Comparison of ENCODE assay signal across 8 cellular contexts in genomic region chr4:173370477-173371291, GRCh38. TPM values are rescaled to one million over a fixed set of nuclear protein-coding genes. Genes with fewer than 3 reads are reported as not detected.
A peak's percentile ranks its signal among the peaks of the same experiment; 100 is the strongest.
DNase-seq lines count a peak whose midpoint lies in the region; ATAC-seq and TF ChIP-seq lines count a peak whose summit lies in the region.

Gene SAP30, plus strand, starts transcription at chr4:173370954. Its CDS starts 229 bp downstream, at chr4:173371183.

- intact Hi-C loops in Right ventricle myocardium inferior (cut with DNase I) (loop anchor here (1.0 kb wide), 1 partner anchor 36 kb away; the partner anchor contains the start of gene HMGB2), ovary (cut with DNase I) (loop anchor here in 2 of 4 donors (2.0 to 5.0 kb wide), 2 partner anchors 36 to 38 kb away; partner anchors contain the start of gene HMGB2 (in 2 of the 2)), thyroid gland (cut with DNase I) (loop anchor here (2.0 kb wide), 1 partner anchor 38 kb away; no protein-coding TSS in a partner anchor)

- DNase-seq in GM12864 (ENCODE audit: low read depth) (peak; percentile 94), NCI-H1417 (lab: John Stamatoyannopoulos, UW) (peak; percentile 93 to 99 (median 97)), SW 1271 (lab: John Stamatoyannopoulos, UW) (peak; percentile 81 to 88), Right ventricle myocardium inferior (ENCODE audit: missing footprints) (peak; percentile 99), ovary (peak; percentile 98 to 100 (median 99)), thyroid gland (peak; percentile 99)
- DNase-seq in activated naive CD8-positive, alpha-beta T cell treated with anti-CD3 and anti-CD28 coated beads, Interleukin-2, amount 50 U/mL, for 16 hours (ENCODE audit: low read depth, low spot score): peak; percentile 93

- H3K27ac ChIP-seq in ovary (peak within 1 kb of the TSS; percentile 76 to 92), thyroid gland (peak within 1 kb of the TSS; percentile 93 to 98 (median 97))

- WGBS in ovary, 3 donors: 1% methylated on average over 54 to 72 of the region's 72 CpGs
- WGBS in thyroid gland, 2 donors: 1% methylated on average over 48 to 51 of the region's 72 CpGs

- TF ChIP-seq POLR2A in ovary (IDR thresholded peaks at IDR 0.05): peak; percentile 93
- peak; percentile 91 to 99 for TF ChIP-seq POLR2A in thyroid gland (IDR thresholded peaks at IDR 0.05)

- TF ChIP-seq EP300 in ovary (IDR thresholded peaks at IDR 0.05): no peak

- H3K36me3 ChIP-seq in ovary: no peaks in the 10 kb centered on the region
- H3K36me3 ChIP-seq in thyroid gland: no peaks in the 10 kb centered on the region

- H3K4me3 ChIP-seq in GM12864 (ENCODE audit: low read depth, low read length) (peak within 1 kb of the TSS; percentile 58), ovary (peak within 1 kb of the TSS; percentile 67), thyroid gland (replicated peaks in 1 of 3) (peak within 1 kb of the TSS; percentile 68 to 95 (median 80))

- TF ChIP-seq CTCF in GM12864 (IDR thresholded peaks at IDR 0.05; ENCODE audit: low read depth, low read length, missing control alignments) (no peak), ovary (IDR thresholded peaks at IDR 0.05) (no peak), thyroid gland (IDR thresholded peaks at IDR 0.05) (no peak)

- H3K27me3 ChIP-seq in ovary (no peaks in the 10 kb centered on the region), thyroid gland (no peaks in the 10 kb centered on the region)

- H3K9me3 ChIP-seq in ovary: no peaks in the 10 kb centered on the region
- H3K9me3 ChIP-seq in thyroid gland: no peaks in the 10 kb centered on the region

- ATAC-seq in HG02759 (IDR thresholded peaks at IDR 0.05; ENCODE audit: unreplicated experiment) (peak; percentile 69), Right ventricle myocardium inferior (peak; percentile 98)

- H3K4me1 ChIP-seq in ovary (ENCODE audit: insufficient read depth) (peaks cover 6% of the 10 kb centered on the region), thyroid gland (peaks cover 6 to 15% of the 10 kb centered on the region in 2 donors)

RNA-seq across cellular contexts. Expression of gene SAP30, which starts in this region (rescaled TPM):
- total RNA-seq in Right ventricle myocardium inferior: 14.6 TPM
- total RNA-seq in ovary: 10 to 100 TPM; 14.8 to 32.3 (median 17.1) TPM
- 10 to 100 TPM; 10.7 to 14.0 TPM for polyA plus RNA-seq in ovary
- 10 to 100 TPM; 22.2 to 47.9 (median 29.8) TPM for total RNA-seq in thyroid gland

Comparison
In these comparisons a context has a peak if more than half of its experiments do, and no peak if none do; other contexts are left out.
1. Peak in every context shown above with its lines: DNase-seq, ATAC-seq, H3K4me3 ChIP-seq and H3K27ac ChIP-seq.